8 cellular contexts compared by ENCODE assay signal in genomic region chr4:70734168-70734954, GRCh38. TPM values are rescaled to one million over a fixed set of nuclear protein-coding genes. Genes with fewer than 3 reads are reported as not detected.
DNase-seq lines count a peak whose midpoint lies in the region; ATAC-seq, FAIRE-seq and TF ChIP-seq lines count a peak whose summit lies in the region.

No MANE protein-coding gene starts in this region.

- H3K27me3 ChIP-seq in CD4-positive, alpha-beta T cell (ENCODE audit: control insufficient read depth, insufficient read depth, low read length): no peaks in the 10 kb centered on the region
- no peaks in the 10 kb centered on the region for H3K27me3 ChIP-seq in RWPE2 (ENCODE audit: insufficient read depth, poor library complexity, severe bottlenecking)

- peak in 4 of 10 experiments; percentile 4 to 13 (median 6) for DNase-seq in CD4-positive, alpha-beta T cell
- no peak for DNase-seq in RWPE2 (ENCODE audit: low spot score)
- peak; percentile 70 to 74 for DNase-seq in lung microvascular endothelial cell (ENCODE audit: low read depth in 2 of 2)
- no peak for DNase-seq in type B pancreatic cell (ENCODE audit: extremely low spot score, unreplicated experiment)
- no peak for DNase-seq in HTR-8/SVneo (ENCODE audit: insufficient read length, low spot score)

- peak overlapping the region; percentile 80 for H3K27ac Mint-ChIP-seq in CD4-positive, alpha-beta T cell
- peak overlapping the region; percentile 40 for H3K27ac Mint-ChIP-seq in type B pancreatic cell

- CTCF ChIA-PET in CD4-positive, alpha-beta T cell (lab: Charles Lee): interaction anchor here (0.5 to 2.9 kb wide), 11 partner anchors 10 to 254 kb away, joined by 3 to 16 read pairs (median 4); partner anchors contain the start of gene MOB1B

- no peaks in the 10 kb centered on the region for H3K36me3 ChIP-seq in RWPE2 (ENCODE audit: low read depth)

- peak; percentile 86 for ATAC-seq in CD4-positive, alpha-beta T cell (ENCODE audit: poor library complexity)
- ATAC-seq in GM19023 (IDR thresholded peaks at IDR 0.05; ENCODE audit: unreplicated experiment): peak; percentile 88
- peak; percentile 90 for ATAC-seq in HG03103 (IDR thresholded peaks at IDR 0.05; ENCODE audit: low read depth, unreplicated experiment)
- ATAC-seq in RWPE2 (ENCODE audit: low read depth): peak; percentile 90

- FAIRE-seq in HTR-8/SVneo (lab: Jason Lieb, UNC): no peak

- H3K4me1 Mint-ChIP-seq in CD4-positive, alpha-beta T cell (ENCODE audit: low read depth): peaks cover 57% of the 10 kb centered on the region
- peaks cover 13% of the 10 kb centered on the region for H3K4me1 Mint-ChIP-seq in type B pancreatic cell (ENCODE audit: unreplicated experiment)

- no peaks in the 10 kb centered on the region for H3K9me3 Mint-ChIP-seq in CD4-positive, alpha-beta T cell
- H3K9me3 Mint-ChIP-seq in type B pancreatic cell: no peaks in the 10 kb centered on the region

- peaks cover 2% of the 10 kb centered on the region for H3K4me1 ChIP-seq in RWPE2 (ENCODE audit: insufficient read depth, poor library complexity, severe bottlenecking)

- intact Hi-C loops in CD4-positive, alpha-beta T cell (cut with DNase I, micrococcal nuclease): loop anchor here (2.0 to 5.0 kb wide), 4 partner anchors 30 to 104 kb away; partner anchors contain the start of genes GRSF1 (in 1 of the 2) and UTP3 (in 1 of the 2)

- no peaks in the 10 kb centered on the region for H3K36me3 Mint-ChIP-seq in CD4-positive, alpha-beta T cell (ENCODE audit: low read depth)
- peaks cover 4% of the 10 kb centered on the region for H3K36me3 Mint-ChIP-seq in type B pancreatic cell

- peak overlapping the region; percentile 72 for H3K4me3 Mint-ChIP-seq in CD4-positive, alpha-beta T cell
- H3K4me3 Mint-ChIP-seq in type B pancreatic cell: peak overlapping the region; percentile 16

- POLR2A ChIA-PET in CD4-positive, alpha-beta T cell (lab: Charles Lee): interaction anchor here (0.6 to 4.6 kb wide), 19 partner anchors 11 to 260 kb away, joined by 3 to 127 read pairs (median 4); partner anchors contain the start of genes GRSF1, MOB1B, RUFY3 and UTP3

- TF ChIP-seq CTCF in CD4-positive, alpha-beta T cell (IDR thresholded peaks at IDR 0.05): no peak
- TF ChIP-seq CTCF in RWPE2 (IDR thresholded peaks at IDR 0.05; ENCODE audit: poor library complexity, severe bottlenecking) (no peak), type B pancreatic cell (conservative IDR thresholded peaks at IDR 0.05) (no peak)

- H3K27me3 Mint-ChIP-seq in CD4-positive, alpha-beta T cell: no peaks in the 10 kb centered on the region
- H3K27me3 Mint-ChIP-seq in type B pancreatic cell: no peaks in the 10 kb centered on the region

- H3K4me3 ChIP-seq in RWPE2 (ENCODE audit: severe bottlenecking): peak overlapping the region; percentile 21

- H3K27ac ChIP-seq in CD4-positive, alpha-beta T cell (ENCODE audit: low read depth, low read length): peak overlapping the region; percentile 37
- peak overlapping the region; percentile 38 for H3K27ac ChIP-seq in RWPE2 (ENCODE audit: poor library complexity, severe bottlenecking)
- H3K27ac ChIP-seq in cingulate gyrus (ENCODE audit: low read depth, low read length): peak overlapping the region; percentile 83

- H3K9me3 ChIP-seq in CD4-positive, alpha-beta T cell (ENCODE audit: control insufficient read depth, low read length): no peaks in the 10 kb centered on the region
- no peaks in the 10 kb centered on the region for H3K9me3 ChIP-seq in RWPE2 (ENCODE audit: severe bottlenecking)

RNA-seq across cellular contexts. Expression of gene RUFY3, which starts 12.6 kb away (rescaled TPM):
- total RNA-seq in CD4-positive, alpha-beta T cell: 10 to 100 TPM; 18.0 to 18.1 TPM
- 21.8 and 30.2 TPM in 2 replicates for total RNA-seq in lung microvascular endothelial cell
- total RNA-seq in type B pancreatic cell (ENCODE audit: low replicate concordance): 38.3 and 74.9 TPM in 2 replicates

RNA-seq across cellular contexts. Expression of gene UTP3, which starts 46.0 kb away (rescaled TPM):
- 10 to 100 TPM; 19.2 to 20.5 TPM for total RNA-seq in CD4-positive, alpha-beta T cell
- 10.7 and 15.5 TPM in 2 replicates for total RNA-seq in lung microvascular endothelial cell
- 26.4 and 29.1 TPM in 2 replicates for total RNA-seq in type B pancreatic cell (ENCODE audit: low replicate concordance)

Comparison
In these comparisons a context has a peak if more than half of its experiments do, and no peak if none do; other contexts are left out.
1. DNase-seq: peak in lung microvascular endothelial cell (2 of 2); none in RWPE2 (single experiment), type B pancreatic cell (single experiment) and HTR-8/SVneo (single experiment).
2. Peak in every context shown above with its lines, with median percentiles within 50 percentile points of each other: ATAC-seq and H3K27ac ChIP-seq.